ENCODE assay signal across 17 cellular contexts in genomic region chr18:35283923-35284794, GRCh38. TPM values are rescaled to one million over a fixed set of nuclear protein-coding genes. Genes with fewer than 3 reads are reported as not detected.
DNase-seq lines count a peak whose midpoint lies in the region; ATAC-seq, FAIRE-seq and TF ChIP-seq lines count a peak whose summit lies in the region.
"Had no signal": no experiment of that assay in that cellular context is flagged by ENCODE, and none has a peak within 500 bp of the region (broad histone marks: within the 10 kb centered on the region; RNA-seq: fewer than 3 reads in every experiment).

No MANE protein-coding gene starts in this region.

- CTCF ChIA-PET in K562 (lab: Yijun Ruan, JAX; ENCODE audit: low intra/inter-chr PET ratio): no interaction called here
- CTCF ChIA-PET in CD8-positive, alpha-beta memory T cell (lab: Charles Lee): interaction anchor here (1.5 kb wide), 1 partner anchor 16 kb away, joined by 3 read pairs; no protein-coding TSS in a partner anchor

- H3K9me1 ChIP-seq in K562 (ENCODE audit: control insufficient read depth, insufficient read depth, low read length): no peaks in the 10 kb centered on the region

- H3K36me3 Mint-ChIP-seq in GM23338 (ENCODE audit: low read depth): peaks cover 77% of the 10 kb centered on the region
- H3K36me3 Mint-ChIP-seq in CD8-positive, alpha-beta memory T cell: peaks cover 9 to 21% (median 18%) of the 10 kb centered on the region in 3 donors

- H3K36me3 ChIP-seq in GM23338 (ENCODE audit: insufficient read depth): peaks cover 2% of the 10 kb centered on the region
- no peaks in the 10 kb centered on the region for H3K36me3 ChIP-seq in K562 (ENCODE audit: control insufficient read depth, insufficient read depth, low read length)
- H3K36me3 ChIP-seq in CD8-positive, alpha-beta memory T cell (ENCODE audit: insufficient read depth, low read length): no peaks in the 10 kb centered on the region
- H3K36me3 ChIP-seq: BE2C had no signal

- H3K27ac Mint-ChIP-seq in GM23338: no peak overlapping the region
- no peak overlapping the region for H3K27ac Mint-ChIP-seq in CD8-positive, alpha-beta memory T cell
- H3K27ac Mint-ChIP-seq: CD8-positive, alpha-beta T cell had no signal

- H3K4me1 Mint-ChIP-seq in GM23338: peaks cover under 1% of the 10 kb centered on the region; the same call in 2 of the 3 replicates
- H3K4me1 Mint-ChIP-seq in CD8-positive, alpha-beta memory T cell: peaks cover 9 to 27% (median 20%) of the 10 kb centered on the region in 3 donors

- peaks cover 9% of the 10 kb centered on the region for H3K9me3 ChIP-seq in K562 (replicated peaks; ENCODE audit: control insufficient read depth, insufficient read depth, low read depth, low read length)
- H3K9me3 ChIP-seq in CD8-positive, alpha-beta memory T cell (ENCODE audit: low read length): no peaks in the 10 kb centered on the region
- H3K9me3 ChIP-seq: BE2C had no signal

- no peak for TF ChIP-seq EP300 in K562 (IDR thresholded peaks at IDR 0.05; ENCODE audit: low read length)

- H2AFZ ChIP-seq in GM23338 (no peak overlapping the region), K562 (ENCODE audit: low read depth, low read length) (no peak overlapping the region)

- in situ Hi-C loops in K562 (cut with MboI): no loop called here

- FAIRE-seq in K562 (lab: Jason Lieb, UNC): no peak

- H3K4me3 Mint-ChIP-seq in GM23338: no peak overlapping the region
- H3K4me3 Mint-ChIP-seq in CD8-positive, alpha-beta memory T cell: no peak overlapping the region
- H3K4me3 Mint-ChIP-seq: CD8-positive, alpha-beta T cell had no signal

- H3K27ac ChIP-seq in GM23338 (ENCODE audit: low read depth) (no peak overlapping the region), K562 (ENCODE audit: extremely low read depth, low read depth, low read length) (no peak overlapping the region)
- no peak overlapping the region for H3K27ac ChIP-seq in CD8-positive, alpha-beta memory T cell (ENCODE audit: low read depth, low read length)
- H3K27ac ChIP-seq: 22Rv1, SK-N-MC had no signal

- H3K9ac ChIP-seq in K562 (ENCODE audit: insufficient read depth in 1 of 2, low read depth in 2 of 2, low read length in 2 of 2): no peak overlapping the region

- H3K4me1 ChIP-seq in GM23338 (ENCODE audit: insufficient read depth): peaks cover 3% of the 10 kb centered on the region
- no peaks in the 10 kb centered on the region for H3K4me1 ChIP-seq in K562 (replicated peaks in 1 of 2; ENCODE audit: control insufficient read depth in 2 of 2, insufficient read depth in 2 of 2, low read length in 2 of 2)
- peaks cover 1% of the 10 kb centered on the region for H3K4me1 ChIP-seq in CD8-positive, alpha-beta memory T cell (ENCODE audit: insufficient read depth, low read length)
- H3K4me1 ChIP-seq: BE2C had no signal

- H3F3A ChIP-seq in GM23338 (replicated peaks; ENCODE audit: low read depth): peaks cover 1% of the 10 kb centered on the region; the same call in 1 of the 2 replicates

- H3K4me3 ChIP-seq in GM23338 (no peak overlapping the region), K562 (no peak overlapping the region)
- H3K4me3 ChIP-seq in CD8-positive, alpha-beta memory T cell (ENCODE audit: low read length): no peak overlapping the region
- H3K4me3 ChIP-seq: SK-N-MC had no signal

- no peak for TF ChIP-seq CTCF in GM23338 (conservative IDR thresholded peaks at IDR 0.05; ENCODE audit: low read depth in 2 of 2)
- no peak for TF ChIP-seq CTCF in K562 (IDR thresholded peaks at IDR 0.05 in 2 of 3, conservative IDR thresholded peaks at IDR 0.05 in 1 of 3; ENCODE audit: insufficient read depth in 2 of 3, low read depth in 1 of 3, low read length in 3 of 3)

- POLR2A ChIA-PET in K562 (lab: Yijun Ruan, JAX): no interaction called here
- POLR2A ChIA-PET in CD8-positive, alpha-beta memory T cell (lab: Charles Lee): interaction anchor here (1.0 kb wide), 1 partner anchor 17 kb away, joined by 3 read pairs; no protein-coding TSS in a partner anchor

- no peak overlapping the region for H3K4me2 ChIP-seq in GM23338
- H3K4me2 ChIP-seq in K562 (ENCODE audit: insufficient read depth, low read length): no peak overlapping the region

- H3K27me3 Mint-ChIP-seq in GM23338 (ENCODE audit: insufficient read depth, low read depth, poor library complexity): peaks cover 2% of the 10 kb centered on the region
- no peaks in the 10 kb centered on the region for H3K27me3 Mint-ChIP-seq in CD8-positive, alpha-beta memory T cell

- H3K79me2 ChIP-seq in GM23338 (replicated peaks; ENCODE audit: insufficient read depth): peaks cover 46% of the 10 kb centered on the region
- peaks cover 14% of the 10 kb centered on the region for H3K79me2 ChIP-seq in K562 (ENCODE audit: control insufficient read depth, insufficient read depth, low read length)

- DNase-seq in DMS 273 (lab: John Stamatoyannopoulos, UW; ENCODE audit: unreplicated experiment) (peak; percentile 7), DMS 273 treated with DMSO at 0.1 percent for 48 hours (lab: John Stamatoyannopoulos, UW) (no peak), GM23338 (ENCODE audit: low spot score) (peak; percentile 32), K562 (ENCODE audit: extremely low read depth in 1 of 4, low spot score in 3 of 4) (peak in 1 of 4 experiments; percentile 25), iPS DF 19.7 (ENCODE audit: low read depth, low spot score) (peak; percentile 35), medulla oblongata (ENCODE audit: extremely low spot score) (no peak)
- no peak for DNase-seq in stimulated activated naive CD4-positive, alpha-beta T cell treated with Interleukin-2 at 50 U/mL for 16 hours (lab: John Stamatoyannopoulos, UW)
- no peak for DNase-seq in CD8-positive, alpha-beta memory T cell
- DNase-seq: BE2C; CD8-positive, alpha-beta T cell; EL; NCI-H1092; NCI-H2081 treated with DMSO at 0.1 percent for 48 hours; NCI-H2227 treated with DMSO at 0.1 percent for 48 hours had no signal

- H3K9me2 ChIP-seq in GM23338 (ENCODE audit: insufficient read depth): 0 out of 2 replicates have a peak, but pooled peaks cover 5% of the 10 kb centered on the region

- WGBS in K562 (ENCODE audit: insufficient coverage, low coverage, missing lambda C conversion rate): 80% methylated on average over 6 of the region's 7 CpGs

- H3K27me3 ChIP-seq in GM23338 (ENCODE audit: insufficient read depth): no peaks in the 10 kb centered on the region
- H3K27me3 ChIP-seq in K562 (ENCODE audit: control insufficient read depth in 2 of 2, insufficient read depth in 2 of 2, low read length in 2 of 2): no peaks in the 10 kb centered on the region
- H3K27me3 ChIP-seq in CD8-positive, alpha-beta memory T cell (ENCODE audit: insufficient read depth, low read length, poor library complexity, severe bottlenecking): no peaks in the 10 kb centered on the region
- H3K27me3 ChIP-seq: BE2C had no signal

- ATAC-seq in GM23338: no peak
- peak; percentile 40; the same call in 2 of the 3 replicates for ATAC-seq in K562
- ATAC-seq: CD8-positive, alpha-beta T cell; Panc1 had no signal

- no peak for TF ChIP-seq POLR2A in K562 (conservative IDR thresholded peaks at IDR 0.05)

- peaks cover 64% of the 10 kb centered on the region for H3K9me3 Mint-ChIP-seq in GM23338
- peaks cover 0 to 6% (median 0%) of the 10 kb centered on the region in 5 donors for H3K9me3 Mint-ChIP-seq in CD8-positive, alpha-beta memory T cell

- no peak for TF ChIP-seq RAD21 in K562 (CRISPR knock-in tag; conservative IDR thresholded peaks at IDR 0.05 in 1 of 2, IDR thresholded peaks at IDR 0.05 in 1 of 2)

- BruUV-seq in K562 (replicated peaks; lab: Mats Ljungman, UMichigan): no TSS peak

- intact Hi-C loops in K562 (cut with micrococcal nuclease): no loop called here

- H4K20me1 ChIP-seq in GM23338 (replicated peaks; ENCODE audit: insufficient read depth) (no peaks in the 10 kb centered on the region), K562 (replicated peaks; ENCODE audit: control insufficient read depth, insufficient read depth, low read length) (no peaks in the 10 kb centered on the region)

RNA-seq across cellular contexts. Expression of gene ZSCAN30, which starts 5.9 kb away (rescaled TPM):
- 15.5 and 21.8 TPM in 2 replicates for total RNA-seq in GM23338 (2014; rRNA removed; shearing (Covaris generic))
- polyA plus RNA-seq in GM23338 (2016; fragmentation: Nextera tagmentation; extraction: Ambion mirVana) (7.0 and 12.3 TPM in 2 replicates), K562 (2011; rRNA removed) (13.6 and 14.0 TPM in 2 replicates), K562 (2014; fragmentation: Illumina TruSeq; extraction: Trizol) (11.5 and 13.1 TPM in 2 replicates), K562 (2014; fragmentation: Nextera tagmentation; extraction: Ambion mirVana) (1 to 10 TPM; 4.6 to 4.9 TPM), K562 (2014; rRNA removed) (10.0 and 11.5 TPM in 2 replicates)
- total RNA-seq in K562 (2011; cell fraction: chromatin; rRNA removed; ENCODE audit: low replicate concordance): 31.5 and 84.0 TPM in 2 replicates
- 17.8 and 26.8 TPM in 2 replicates for total RNA-seq in K562 (2011; cell fraction: nucleolus; rRNA removed)
- total RNA-seq in K562 (2011; cell fraction: nucleoplasm; rRNA removed): 41.2 and 45.8 TPM in 2 replicates
- total RNA-seq in K562 (2014; rRNA removed) (8.9 and 12.0 TPM in 2 replicates), K562 (2014; rRNA removed; fragmentation: Illumina TruSeq; extraction: Trizol) (13.5 and 14.7 TPM in 2 replicates), K562 (2015; rRNA removed; fragmentation: Illumina TruSeq; extraction: Trizol) (10.3 and 11.0 TPM in 2 replicates), K562 (2021) (9.2 and 10.8 TPM in 2 replicates)
- 3.0 and 5.6 TPM in 2 replicates for polyA plus RNA-seq in K562 (2011; cell fraction: cytosol; rRNA removed)
- 36.2 and 37.7 TPM in 2 replicates for polyA plus RNA-seq in K562 (2011; cell fraction: nucleus; rRNA removed)
- polyA plus RNA-seq in K562 (2012): 9.6 and 15.1 TPM in 2 replicates
- polyA minus RNA-seq in K562 (2011; rRNA and poly(A)+ RNA removed): 19.0 and 29.5 TPM in 2 replicates
- 4.7 and 5.1 TPM in 2 replicates for polyA minus RNA-seq in K562 (2011; cell fraction: cytosol; rRNA and poly(A)+ RNA removed)
- polyA minus RNA-seq in K562 (2011; cell fraction: nucleus; rRNA and poly(A)+ RNA removed): 18.6 and 33.8 TPM in 2 replicates
- total RNA-seq in CD8-positive, alpha-beta memory T cell: 10 to 100 TPM in 1 of 2 experiments, 1 to 10 TPM in 1; 8.9 to 10.8 TPM
- 3.0 TPM for polyA plus RNA-seq in CD8-positive, alpha-beta memory T cell

RNA-seq across cellular contexts. Expression of gene ZNF397, which starts 43.3 kb away (rescaled TPM):
- total RNA-seq in GM23338 (2014; rRNA removed; shearing (Covaris generic)): 47.6 and 48.6 TPM in 2 replicates
- 19.1 and 20.7 TPM in 2 replicates for polyA plus RNA-seq in GM23338 (2016; fragmentation: Nextera tagmentation; extraction: Ambion mirVana)
- 28.2 and 61.8 TPM in 2 replicates for total RNA-seq in K562 (2011; cell fraction: chromatin; rRNA removed; ENCODE audit: low replicate concordance)
- total RNA-seq in K562 (2011; cell fraction: nucleolus; rRNA removed): 16.7 and 26.5 TPM in 2 replicates
- 37.0 and 53.3 TPM in 2 replicates for total RNA-seq in K562 (2011; cell fraction: nucleoplasm; rRNA removed)
- 13.2 and 13.8 TPM in 2 replicates for total RNA-seq in K562 (2014; rRNA removed)
- total RNA-seq in K562 (2014; rRNA removed; fragmentation: Illumina TruSeq; extraction: Trizol): 23.6 and 25.5 TPM in 2 replicates
- 19.0 and 19.6 TPM in 2 replicates for total RNA-seq in K562 (2015; rRNA removed; fragmentation: Illumina TruSeq; extraction: Trizol)
- 15.1 and 16.3 TPM in 2 replicates for total RNA-seq in K562 (2021)
- polyA plus RNA-seq in K562 (2011; rRNA removed): 19.3 and 22.5 TPM in 2 replicates
- polyA plus RNA-seq in K562 (2011; cell fraction: cytosol; rRNA removed): 4.2 and 11.0 TPM in 2 replicates
- polyA plus RNA-seq in K562 (2011; cell fraction: nucleus; rRNA removed): 21.9 and 28.3 TPM in 2 replicates
- 10.2 and 12.4 TPM in 2 replicates for polyA plus RNA-seq in K562 (2012)
- polyA plus RNA-seq in K562 (2014; fragmentation: Illumina TruSeq; extraction: Trizol): 19.8 and 24.2 TPM in 2 replicates
- 1 to 10 TPM; 6.4 to 8.7 TPM for polyA plus RNA-seq in K562 (2014; fragmentation: Nextera tagmentation; extraction: Ambion mirVana)
- polyA plus RNA-seq in K562 (2014; rRNA removed): 17.0 and 20.5 TPM in 2 replicates
- 26.3 and 37.3 TPM in 2 replicates for polyA minus RNA-seq in K562 (2011; rRNA and poly(A)+ RNA removed)
- polyA minus RNA-seq in K562 (2011; cell fraction: cytosol; rRNA and poly(A)+ RNA removed): 8.8 and 12.1 TPM in 2 replicates
- 18.8 and 43.0 TPM in 2 replicates for polyA minus RNA-seq in K562 (2011; cell fraction: nucleus; rRNA and poly(A)+ RNA removed)
- 10 to 100 TPM; 20.9 to 22.5 TPM for total RNA-seq in CD8-positive, alpha-beta memory T cell
- polyA plus RNA-seq in CD8-positive, alpha-beta memory T cell: 6.7 TPM

Comparison
In these comparisons a context has a peak if more than half of its experiments do, and no peak if none do; other contexts are left out.
1. DNase-seq: peak in DMS 273 (single experiment), GM23338 (single experiment) and iPS DF 19.7 (single experiment); none in DMS 273 treated with DMSO at 0.1 percent for 48 hours (single experiment), stimulated activated naive CD4-positive, alpha-beta T cell treated with Interleukin-2 at 50 U/mL for 16 hours (single experiment), CD8-positive, alpha-beta memory T cell (0 of 5) and medulla oblongata (single experiment).